ENCODE assay signal across 19 cellular contexts in the genomic region with DNA sequence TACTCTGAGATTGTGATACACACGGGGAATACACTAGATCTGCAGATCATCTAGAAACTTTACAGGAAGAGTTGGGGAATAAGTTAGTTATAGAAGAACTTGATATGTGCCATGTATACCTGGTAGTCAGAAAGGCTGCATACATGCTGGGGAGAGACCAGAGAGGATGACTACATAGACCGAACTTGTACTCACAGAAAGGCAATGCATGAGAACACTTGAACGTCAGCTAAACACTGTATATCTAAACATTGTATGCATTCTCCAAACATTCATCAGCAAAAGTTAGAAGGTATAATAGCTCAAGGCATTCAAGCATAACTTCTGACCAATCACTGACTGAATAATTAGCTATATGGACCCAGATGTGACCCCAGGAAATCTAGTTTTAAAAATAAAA.
"Had no signal": no experiment of that assay in that cellular context is flagged by ENCODE, and none has a peak within 500 bp of the region (broad histone marks: within the 10 kb centered on the region; RNA-seq: fewer than 3 reads in every experiment).

No MANE protein-coding gene starts in this region.

- H3K36me3 ChIP-seq: left ventricle myocardium inferior, neutrophil, right atrium auricular region, upper lobe of right lung had no signal

- ATAC-seq: activated CD8-positive, alpha-beta T cell treated with anti-CD3 and anti-CD28 coated beads for 36 hours; activated naive CD4-positive, alpha-beta T cell treated with anti-CD3 and anti-CD28 coated beads, Interleukin-2, amount 50 U/mL, for 72 hours; activated T-cell treated with anti-CD3 and anti-CD28 coated beads, Interleukin-2, amount 50 U/mL, for 72 hours; natural killer cell; stimulated activated naive CD8-positive, alpha-beta T cell treated with anti-CD3 and anti-CD28 coated beads, Interleukin-15, amount 100 ng/mL, for 72 hours; upper lobe of right lung had no signal

- DNase-seq: activated B cell treated with CpG ODN at 0.5 μM for 24 hours; activated CD4-positive, alpha-beta T cell treated with anti-CD3 and anti-CD28 coated beads for 48 hours; activated CD8-positive, alpha-beta memory T cell treated with anti-CD3 and anti-CD28 coated beads, Interleukin-2, amount 50 U/mL, for 4 hours; activated CD8-positive, alpha-beta T cell treated with anti-CD3 and anti-CD28 coated beads for 36 hours; activated T-cell treated with anti-CD3 and anti-CD28 coated beads, Interleukin-2, amount 50 U/mL, for 72 hours; hippocampal formation; kidney; left ventricle myocardium inferior; natural killer cell; posterior cingulate gyrus; stimulated activated naive CD8-positive, alpha-beta T cell treated with anti-CD3 and anti-CD28 coated beads, Interleukin-15, amount 100 ng/mL, for 72 hours; T-helper 2 cell; upper lobe of right lung had no signal

- H3K27me3 Mint-ChIP-seq: activated B cell treated with CpG ODN at 0.5 μM for 24 hours; activated CD8-positive, alpha-beta T cell treated with anti-CD3 and anti-CD28 coated beads for 36 hours; memory B cell; stimulated activated naive CD8-positive, alpha-beta T cell treated with anti-CD3 and anti-CD28 coated beads, Interleukin-15, amount 100 ng/mL, for 72 hours had no signal

- H3K27ac ChIP-seq: left ventricle myocardium inferior, neutrophil, right atrium auricular region, skin epidermis, upper lobe of right lung had no signal

- H3K4me1 ChIP-seq: left ventricle myocardium inferior, right atrium auricular region, upper lobe of right lung had no signal

- H3K4me1 Mint-ChIP-seq: activated B cell treated with CpG ODN at 0.5 μM for 24 hours; memory B cell; stimulated activated naive CD8-positive, alpha-beta T cell treated with anti-CD3 and anti-CD28 coated beads, Interleukin-15, amount 100 ng/mL, for 72 hours had no signal

- H3K27ac Mint-ChIP-seq: activated B cell treated with CpG ODN at 0.5 μM for 24 hours; activated CD8-positive, alpha-beta T cell treated with anti-CD3 and anti-CD28 coated beads for 36 hours; activated naive CD4-positive, alpha-beta T cell treated with anti-CD3 and anti-CD28 coated beads, Interleukin-2, amount 50 U/mL, for 72 hours; activated T-cell treated with anti-CD3 and anti-CD28 coated beads, Interleukin-2, amount 50 U/mL, for 72 hours; brain; memory B cell; natural killer cell; stimulated activated naive CD8-positive, alpha-beta T cell treated with anti-CD3 and anti-CD28 coated beads, Interleukin-15, amount 100 ng/mL, for 72 hours had no signal

- H3K4me3 Mint-ChIP-seq: activated B cell treated with CpG ODN at 0.5 μM for 24 hours; activated CD8-positive, alpha-beta T cell treated with anti-CD3 and anti-CD28 coated beads for 36 hours; activated T-cell treated with anti-CD3 and anti-CD28 coated beads, Interleukin-2, amount 50 U/mL, for 72 hours; brain; memory B cell; natural killer cell; stimulated activated naive CD8-positive, alpha-beta T cell treated with anti-CD3 and anti-CD28 coated beads, Interleukin-15, amount 100 ng/mL, for 72 hours had no signal

- H3K9me3 ChIP-seq: right atrium auricular region, upper lobe of right lung had no signal

- H3K36me3 Mint-ChIP-seq: activated naive CD4-positive, alpha-beta T cell treated with anti-CD3 and anti-CD28 coated beads, Interleukin-2, amount 50 U/mL, for 72 hours; brain; memory B cell; natural killer cell had no signal

- H3K27me3 ChIP-seq: neutrophil, right atrium auricular region, upper lobe of right lung had no signal

- H3K4me3 ChIP-seq: left ventricle myocardium inferior, right atrium auricular region, skin epidermis, upper lobe of right lung had no signal

- H3K9me3 Mint-ChIP-seq: activated B cell treated with CpG ODN at 0.5 μM for 24 hours had no signal
